26 cellular contexts compared by ENCODE assay signal in genomic region chr2:159976527-159977163, GRCh38.
"Had no signal": no experiment of that assay in that cellular context is flagged by ENCODE, and none has a peak within 500 bp of the region (broad histone marks: within the 10 kb centered on the region; RNA-seq: fewer than 3 reads in every experiment).

No MANE protein-coding gene starts in this region.

- H3K9me3 ChIP-seq: breast epithelium, SJCRH30, SK-N-SH had no signal

- DNase-seq: activated CD4-positive, alpha-beta T cell treated with anti-CD3 and anti-CD28 coated beads for 1 hour; activated CD4-positive, alpha-beta T cell treated with anti-CD3 and anti-CD28 coated beads, Interleukin-2, amount 10 ng/mL, durations not matched to agents 24 days and 14 days; activated CD4-positive, alpha-beta T cell treated with anti-CD3 and anti-CD28 coated beads, Interleukin-2, amount 50 U/mL, for 48 hours; activated CD8-positive, alpha-beta memory T cell treated with anti-CD3 and anti-CD28 coated beads, Interleukin-2, amount 10 ng/mL, durations not matched to agents 7 days and 5 days; activated effector memory CD4-positive, alpha-beta T cell treated with Interleukin-2 at 50 U/mL for 16 hours; activated naive CD4-positive, alpha-beta T cell; activated T-cell treated with anti-CD3 and anti-CD28 coated beads, Interleukin-2, amount 50 U/mL, for 24 hours; aorta; caudate nucleus; Karpas-422; NCI-H1105 treated with DMSO at 0.1 percent for 48 hours; NCI-H1436 treated with DMSO at 0.1 percent for 48 hours; NCI-H187; NCI-H2081; NCI-H2171; NCI-H2227 treated with DMSO at 0.1 percent for 48 hours; NCI-H446 treated with DMSO at 0.1 percent for 48 hours; NCI-H524 treated with DMSO at 0.1 percent for 48 hours; NCI-H774; NK-92 treated with Interleukin-12 subunit alpha and Interleukin-12 subunit beta, amount 100 ng/mL, for 24 hours; RPMI8226; SJCRH30; SK-N-SH had no signal

- H3K4me3 ChIP-seq: breast epithelium, SJCRH30 had no signal

- ATAC-seq: activated CD8-positive, alpha-beta memory T cell treated with anti-CD3 and anti-CD28 coated beads, Interleukin-2, amount 10 ng/mL, durations not matched to agents 7 days and 5 days; Right ventricle myocardium inferior; WTC11 had no signal

- H3K4me1 ChIP-seq: breast epithelium, SJCRH30 had no signal

- H3K27me3 ChIP-seq: breast epithelium, SJCRH30 had no signal

- H3K36me3 ChIP-seq: breast epithelium, SJCRH30 had no signal

- H3K4me2 ChIP-seq: SK-N-SH had no signal

- H3K27ac ChIP-seq: breast epithelium, SJCRH30 had no signal

- H3K9ac ChIP-seq: SK-N-SH had no signal
